ENCODE assay signal across 8 cellular contexts in genomic region chr15:50003786-50004334, GRCh38.
DNase-seq lines count a peak whose midpoint lies in the region; ATAC-seq and TF ChIP-seq lines count a peak whose summit lies in the region.

No MANE protein-coding gene starts in this region.

- H3K4me3 Mint-ChIP-seq in Calu3 (ENCODE audit: low read depth, unreplicated experiment) (no peak overlapping the region), nephron (no peak overlapping the region)
- H3K4me3 Mint-ChIP-seq in stimulated activated naive CD8-positive, alpha-beta T cell treated with anti-CD3 and anti-CD28 coated beads, Interleukin-15, amount 100 ng/mL, for 72 hours = no peak overlapping the region

- no peaks in the 10 kb centered on the region for H3K79me2 ChIP-seq in OCI-LY3 (ENCODE audit: low read length)

- no peaks in the 10 kb centered on the region for H3K4me1 Mint-ChIP-seq in Calu3 (ENCODE audit: low read depth, unreplicated experiment)
- H3K4me1 Mint-ChIP-seq in nephron = peaks cover 25% of the 10 kb centered on the region
- no peaks in the 10 kb centered on the region for H3K4me1 Mint-ChIP-seq in stimulated activated naive CD8-positive, alpha-beta T cell treated with anti-CD3 and anti-CD28 coated beads, Interleukin-15, amount 100 ng/mL, for 72 hours

- no peaks in the 10 kb centered on the region for H3K36me3 ChIP-seq in OCI-LY3 (replicated peaks; ENCODE audit: low read depth, low read length)

- ATAC-seq in GM21423 (IDR thresholded peaks at IDR 0.05; ENCODE audit: unreplicated experiment) = peak; percentile 100
- peak; percentile 83 for ATAC-seq in stimulated activated naive CD8-positive, alpha-beta T cell treated with anti-CD3 and anti-CD28 coated beads, Interleukin-15, amount 100 ng/mL, for 72 hours

- peak overlapping the region; percentile 80; the same call in 1 of the 2 replicates for H2AFZ ChIP-seq in OCI-LY3 (ENCODE audit: low read depth, low read length)

- H3K27me3 ChIP-seq in OCI-LY3 (ENCODE audit: low read depth, low read length) = no peaks in the 10 kb centered on the region

- H3K27me3 Mint-ChIP-seq in Calu3 (ENCODE audit: unreplicated experiment) (no peaks in the 10 kb centered on the region), nephron (ENCODE audit: low read depth) (no peaks in the 10 kb centered on the region)
- peaks cover 8% of the 10 kb centered on the region for H3K27me3 Mint-ChIP-seq in stimulated activated naive CD8-positive, alpha-beta T cell treated with anti-CD3 and anti-CD28 coated beads, Interleukin-15, amount 100 ng/mL, for 72 hours

- H3K27ac ChIP-seq in OCI-LY3 (ENCODE audit: low read length) = no peak overlapping the region

- H3K9me3 ChIP-seq in OCI-LY3 (ENCODE audit: insufficient read depth, low read length) = no peaks in the 10 kb centered on the region

- H3K4me3 ChIP-seq in OCI-LY3 (ENCODE audit: low read length) (no peak overlapping the region), fibroblast of mammary gland (ENCODE audit: control insufficient read depth, low read depth, low read length) (no peak overlapping the region)

- H3K4me1 ChIP-seq in OCI-LY3 (ENCODE audit: low read length) = no peaks in the 10 kb centered on the region

- DNase-seq in Calu3 = peak; percentile 84
- DNase-seq in HT-29 (ENCODE audit: low spot score) = peak; percentile 97
- DNase-seq in activated T-cell treated with anti-CD3 and anti-CD28 coated beads for 4 hours = peak; percentile 9
- DNase-seq in fibroblast of mammary gland (ENCODE audit: low read depth) = peak; percentile 93
- DNase-seq in stimulated activated naive CD8-positive, alpha-beta T cell treated with anti-CD3 and anti-CD28 coated beads, Interleukin-15, amount 100 ng/mL, for 72 hours = peak; percentile 31 to 40

- no peaks in the 10 kb centered on the region for H3K9me3 Mint-ChIP-seq in Calu3 (ENCODE audit: low read depth, unreplicated experiment)
- peaks cover 4% of the 10 kb centered on the region for H3K9me3 Mint-ChIP-seq in nephron
- no peaks in the 10 kb centered on the region for H3K9me3 Mint-ChIP-seq in stimulated activated naive CD8-positive, alpha-beta T cell treated with anti-CD3 and anti-CD28 coated beads, Interleukin-15, amount 100 ng/mL, for 72 hours

- H3K36me3 Mint-ChIP-seq in Calu3 (ENCODE audit: insufficient read depth, unreplicated experiment) (no peaks in the 10 kb centered on the region), nephron (ENCODE audit: low read depth) (no peaks in the 10 kb centered on the region)

- intact Hi-C loops in Calu3 (cut with micrococcal nuclease; ENCODE audit: unreplicated experiment) = loop anchor here (1.0 to 10.0 kb wide), 4 partner anchors 47 to 769 kb away; no protein-coding TSS in a partner anchor

- no TSS peak for BruUV-seq in Calu3 (replicated peaks; lab: Mats Ljungman, UMichigan)

- CTCF ChIA-PET in Calu3 (lab: Charles Lee) = interaction anchor here (0.6 to 1.6 kb wide), 4 partner anchors 127 to 1652 kb away, joined by 3 to 8 read pairs (median 6); no protein-coding TSS in a partner anchor

- no peaks in the 10 kb centered on the region for H4K20me1 ChIP-seq in OCI-LY3 (ENCODE audit: insufficient read depth, low read length)

- TF ChIP-seq CTCF in Calu3 (IDR thresholded peaks at IDR 0.05; ENCODE audit: unreplicated experiment) (peak; percentile 68), OCI-LY3 (IDR thresholded peaks at IDR 0.05; ENCODE audit: low read depth, low read length) (peak; percentile 77), fibroblast of mammary gland (conservative IDR thresholded peaks at IDR 0.05; ENCODE audit: control insufficient read depth, insufficient read depth, low read depth, low read length) (peak; percentile 79), nephron (IDR thresholded peaks at IDR 0.05; ENCODE audit: unreplicated experiment in 3 of 3) (peak; percentile 58 to 84 (median 71))

- H3K27ac Mint-ChIP-seq in Calu3 (ENCODE audit: unreplicated experiment) (no peak overlapping the region), nephron (peak overlapping the region; percentile 62 to 94 (median 91))
- peak overlapping the region in 1 of 2 donors; percentile 56 for H3K27ac Mint-ChIP-seq in stimulated activated naive CD8-positive, alpha-beta T cell treated with anti-CD3 and anti-CD28 coated beads, Interleukin-15, amount 100 ng/mL, for 72 hours

- no peak overlapping the region for H3K4me2 ChIP-seq in OCI-LY3 (ENCODE audit: low read length)

- no peak overlapping the region for H3K9ac ChIP-seq in OCI-LY3 (ENCODE audit: low read length)

Comparison
In these comparisons a context has a peak if more than half of its experiments do, and no peak if none do; other contexts are left out.
1. DNase-seq: peak in every context shown above with its lines; median percentile 97 in HT-29; 93 in fibroblast of mammary gland; 84 in Calu3; 36 in stimulated activated naive CD8-positive, alpha-beta T cell treated with anti-CD3 and anti-CD28 coated beads, Interleukin-15, amount 100 ng/mL, for 72 hours; 9 in activated T-cell treated with anti-CD3 and anti-CD28 coated beads for 4 hours.